22 cellular contexts compared by ENCODE assay signal in the genomic region with DNA sequence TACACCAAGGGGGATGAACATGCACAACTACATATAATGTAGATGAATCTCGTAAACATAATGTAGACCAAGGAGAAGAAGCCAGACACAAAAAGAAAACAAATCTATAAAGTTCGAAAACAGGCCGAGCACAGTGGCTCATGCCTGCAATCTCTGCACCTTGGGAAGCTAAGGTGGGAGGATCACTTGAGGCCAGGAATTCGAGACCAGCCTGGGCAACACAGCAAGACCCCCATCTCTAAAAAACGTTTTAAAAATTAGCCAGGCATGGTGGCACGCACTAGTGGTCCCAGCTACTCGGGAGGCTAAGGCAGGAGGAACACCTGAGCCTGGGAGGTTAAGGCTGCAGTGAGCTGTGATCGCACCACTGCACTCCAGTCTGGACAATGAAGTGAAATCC.
"Had no signal": no experiment of that assay in that cellular context is flagged by ENCODE, and none has a peak within 500 bp of the region (broad histone marks: within the 10 kb centered on the region; RNA-seq: fewer than 3 reads in every experiment).

No MANE protein-coding gene starts in this region.

- H3K27me3 Mint-ChIP-seq: IgD-negative memory B cell had no signal

- H3K36me3 Mint-ChIP-seq: IgD-negative memory B cell had no signal

- H3K27ac Mint-ChIP-seq: IgD-negative memory B cell had no signal

- H3K4me3 ChIP-seq: K562 had no signal

- H3K9me3 Mint-ChIP-seq: IgD-negative memory B cell had no signal

- H3K9ac ChIP-seq: KMS-11, SK-N-SH had no signal

- H3K4me1 Mint-ChIP-seq: IgD-negative memory B cell had no signal

- DNase-seq: Kasumi-1, MM.1S, NCI-H1092 treated with DMSO at 0.1 percent for 48 hours, NCI-H1436, NCI-H187, NCI-H2029, NCI-H2081 treated with DMSO at 0.1 percent for 48 hours, NCI-H2171, NCI-H226, NCI-H446, NCI-H510A, NCI-H524 treated with DMSO at 0.1 percent for 48 hours, NCI-H69, NCI-H774, PC-3, SHP77, SK-N-SH had no signal

- H3K4me3 Mint-ChIP-seq: IgD-negative memory B cell had no signal

- H3K27ac ChIP-seq: HL-60, KMS-11, RWPE1 had no signal

- H3K9me3 ChIP-seq: SK-N-SH had no signal

- H3K4me2 ChIP-seq: KMS-11, SK-N-SH had no signal
